ENCODE assay signal across 12 cellular contexts in genomic region chr6:163712569-163712966, GRCh38.
DNase-seq lines count a peak whose midpoint lies in the region; ATAC-seq, FAIRE-seq and TF ChIP-seq lines count a peak whose summit lies in the region.
"Had no signal": no experiment of that assay in that cellular context is flagged by ENCODE, and none has a peak within 500 bp of the region (broad histone marks: within the 10 kb centered on the region; RNA-seq: fewer than 3 reads in every experiment).

No MANE protein-coding gene starts in this region.

- no peaks in the 10 kb centered on the region for H3K27me3 ChIP-seq in right atrium auricular region
- no peaks in the 10 kb centered on the region for H3K27me3 ChIP-seq in BE2C
- H3K27me3 ChIP-seq in thyroid gland = no peaks in the 10 kb centered on the region
- H3K27me3 ChIP-seq in PC-9 (ENCODE audit: insufficient read depth, low read depth) = peaks cover 71% of the 10 kb centered on the region

- BruUV-seq in PC-9 (replicated peaks; lab: Mats Ljungman, UMichigan) = no TSS peak

- no peaks in the 10 kb centered on the region for H4K20me1 ChIP-seq in PC-9 (ENCODE audit: insufficient read depth)

- H3K79me2 ChIP-seq in PC-9 (ENCODE audit: low read depth) = no peaks in the 10 kb centered on the region

- H3K36me3 ChIP-seq in right atrium auricular region = no peaks in the 10 kb centered on the region
- H3K36me3 ChIP-seq in BE2C = no peaks in the 10 kb centered on the region
- H3K36me3 ChIP-seq in thyroid gland = no peaks in the 10 kb centered on the region
- H3K36me3 ChIP-seq in PC-9 (ENCODE audit: low read depth) = no peaks in the 10 kb centered on the region

- H3K4me3 ChIP-seq in right atrium auricular region (no peak overlapping the region), BE2C (ENCODE audit: low read depth, low read length) (no peak overlapping the region), thyroid gland (replicated peaks in 1 of 3) (no peak overlapping the region), PC-9 (no peak overlapping the region)

- H3K9me3 Mint-ChIP-seq in stimulated activated memory B cell treated with anti-CD40 and anti-IgM and Interleukin-4, amounts not matched to agents 10 μg/mL and 1 μg/mL and 100 μg/mL, for 72 hours = peaks cover 3% of the 10 kb centered on the region
- H3K9me3 Mint-ChIP-seq: activated CD4-positive, alpha-beta T cell treated with anti-CD3 and anti-CD28 coated beads, Interleukin-2, amount 10 ng/mL, durations not matched to agents 24 days and 14 days; activated naive CD8-positive, alpha-beta T cell treated with anti-CD3 and anti-CD28 coated beads, Interleukin-2, amount 10 ng/mL, durations not matched to agents 7 days and 5 days had no signal

- H3K4me3 Mint-ChIP-seq in stimulated activated memory B cell treated with anti-CD40 and anti-IgM and Interleukin-4, amounts not matched to agents 10 μg/mL and 1 μg/mL and 100 μg/mL, for 72 hours = peak overlapping the region; percentile 38
- H3K4me3 Mint-ChIP-seq: activated CD4-positive, alpha-beta T cell treated with anti-CD3 and anti-CD28 coated beads, Interleukin-2, amount 10 ng/mL, durations not matched to agents 24 days and 14 days; activated naive CD8-positive, alpha-beta T cell treated with anti-CD3 and anti-CD28 coated beads, Interleukin-2, amount 10 ng/mL, durations not matched to agents 7 days and 5 days had no signal

- H3K27me3 Mint-ChIP-seq in stimulated activated memory B cell treated with anti-CD40 and anti-IgM and Interleukin-4, amounts not matched to agents 10 μg/mL and 1 μg/mL and 100 μg/mL, for 72 hours = no peaks in the 10 kb centered on the region

- TF ChIP-seq CTCF in right atrium auricular region (IDR thresholded peaks at IDR 0.05) (no peak), BE2C (IDR thresholded peaks at IDR 0.05; ENCODE audit: low read depth, low read length) (no peak), thyroid gland (IDR thresholded peaks at IDR 0.05) (no peak), PC-9 (conservative IDR thresholded peaks at IDR 0.05) (no peak)

- WGBS in thyroid gland, 2 donors = 87 to 94% methylated on average over 6 to 8 of the region's 8 CpGs

- peaks cover 0 to 56% of the 10 kb centered on the region in 2 donors for H3K4me1 ChIP-seq in right atrium auricular region
- peaks cover 10% of the 10 kb centered on the region; the same call in 1 of the 2 replicates for H3K4me1 ChIP-seq in BE2C
- peaks cover 13 to 32% of the 10 kb centered on the region in 2 donors for H3K4me1 ChIP-seq in thyroid gland
- H3K4me1 ChIP-seq in PC-9 (replicated peaks; ENCODE audit: insufficient read depth) = no peaks in the 10 kb centered on the region

- H3K27ac ChIP-seq in right atrium auricular region (peak overlapping the region; percentile 77 to 80), thyroid gland (no peak overlapping the region), PC-9 (no peak overlapping the region)

- H3K9me3 ChIP-seq in right atrium auricular region (no peaks in the 10 kb centered on the region), BE2C (no peaks in the 10 kb centered on the region), thyroid gland (no peaks in the 10 kb centered on the region), PC-9 (ENCODE audit: insufficient read depth, low read depth) (no peaks in the 10 kb centered on the region)

- H2AFZ ChIP-seq in PC-9 = no peak overlapping the region

- peak; percentile 63 for FAIRE-seq in GM19239 (lab: Jason Lieb, UNC)
- FAIRE-seq: endometrium had no signal

- H3K4me1 Mint-ChIP-seq in stimulated activated memory B cell treated with anti-CD40 and anti-IgM and Interleukin-4, amounts not matched to agents 10 μg/mL and 1 μg/mL and 100 μg/mL, for 72 hours = peaks cover 83% of the 10 kb centered on the region
- H3K4me1 Mint-ChIP-seq: activated CD4-positive, alpha-beta T cell treated with anti-CD3 and anti-CD28 coated beads, Interleukin-2, amount 10 ng/mL, durations not matched to agents 24 days and 14 days had no signal

- H3K27ac Mint-ChIP-seq in stimulated activated memory B cell treated with anti-CD40 and anti-IgM and Interleukin-4, amounts not matched to agents 10 μg/mL and 1 μg/mL and 100 μg/mL, for 72 hours = peak overlapping the region; percentile 9
- H3K27ac Mint-ChIP-seq: activated CD4-positive, alpha-beta T cell treated with anti-CD3 and anti-CD28 coated beads, Interleukin-2, amount 10 ng/mL, durations not matched to agents 24 days and 14 days; activated naive CD8-positive, alpha-beta T cell treated with anti-CD3 and anti-CD28 coated beads, Interleukin-2, amount 10 ng/mL, durations not matched to agents 7 days and 5 days had no signal

- CTCF ChIA-PET in PC-9 (lab: Charles Lee) = no interaction called here

- intact Hi-C loops in thyroid gland (cut with DNase I) = no loop called here
- intact Hi-C loops in PC-9 (cut with micrococcal nuclease; ENCODE audit: unreplicated experiment) = no loop called here

- no peaks in the 10 kb centered on the region for H3F3A ChIP-seq in PC-9 (ENCODE audit: insufficient read depth, low read depth)

- TF ChIP-seq POLR2A in thyroid gland (IDR thresholded peaks at IDR 0.05) = no peak

- DNase-seq in GM19239 (ENCODE audit: insufficient read length, low spot score) (no peak), SIG-M5 (lab: John Stamatoyannopoulos, UW) (peak; percentile 14), right atrium auricular region (ENCODE audit: low spot score) (no peak), NCI-H2227 treated with DMSO at 0.1 percent for 48 hours (lab: John Stamatoyannopoulos, UW) (no peak), BE2C (no peak), thyroid gland (no peak), PC-9 (no peak)
- DNase-seq: activated CD4-positive, alpha-beta T cell treated with anti-CD3 and anti-CD28 coated beads, Interleukin-2, amount 10 ng/mL, durations not matched to agents 24 days and 14 days; activated naive CD8-positive, alpha-beta T cell treated with anti-CD3 and anti-CD28 coated beads, Interleukin-2, amount 10 ng/mL, durations not matched to agents 7 days and 5 days; NCI-H446 treated with DMSO at 0.1 percent for 48 hours had no signal

- peak; percentile 1 for ATAC-seq in stimulated activated memory B cell treated with anti-CD40 and anti-IgM and Interleukin-4, amounts not matched to agents 10 μg/mL and 1 μg/mL and 100 μg/mL, for 72 hours

- H3K36me3 Mint-ChIP-seq in stimulated activated memory B cell treated with anti-CD40 and anti-IgM and Interleukin-4, amounts not matched to agents 10 μg/mL and 1 μg/mL and 100 μg/mL, for 72 hours = no peaks in the 10 kb centered on the region
- H3K36me3 Mint-ChIP-seq: activated naive CD8-positive, alpha-beta T cell treated with anti-CD3 and anti-CD28 coated beads, Interleukin-2, amount 10 ng/mL, durations not matched to agents 7 days and 5 days had no signal

- H3K4me2 ChIP-seq in PC-9 = no peak overlapping the region

- POLR2A ChIA-PET in PC-9 (lab: Charles Lee; ENCODE audit: unreplicated experiment) = no interaction called here

- H3K9me2 ChIP-seq in PC-9 (ENCODE audit: insufficient read depth) = no peaks in the 10 kb centered on the region

Comparison
In these comparisons a context has a peak if more than half of its experiments do, and no peak if none do; other contexts are left out.
1. H3K27ac ChIP-seq: peak in right atrium auricular region (2 of 2); none in thyroid gland (0 of 3) and PC-9 (single experiment).